Comparison of ENCODE assay signal across 29 cellular contexts in the genomic region with DNA sequence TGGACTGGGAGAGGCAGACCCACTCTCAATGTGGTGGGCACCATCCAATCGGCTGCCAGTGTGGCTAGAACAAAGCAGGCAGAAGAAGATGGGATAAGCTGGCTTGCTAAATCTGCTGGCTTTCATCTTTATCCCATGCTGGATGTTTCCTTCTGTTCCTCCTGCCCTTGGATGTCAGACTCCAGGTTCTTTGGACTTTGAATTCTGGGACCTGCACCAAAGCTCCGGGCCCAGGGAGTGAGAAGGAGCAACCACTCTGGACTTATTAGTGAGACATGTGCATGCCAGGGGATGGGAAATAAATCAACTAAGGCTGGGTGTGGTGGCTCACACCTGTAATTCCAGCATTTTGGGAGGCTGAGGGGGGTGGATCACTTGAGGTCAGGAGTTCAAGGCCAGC.
"Had no signal": no experiment of that assay in that cellular context is flagged by ENCODE, and none has a peak within 500 bp of the region (broad histone marks: within the 10 kb centered on the region; RNA-seq: fewer than 3 reads in every experiment).

No MANE protein-coding gene starts in this region.

- H3K4me2 ChIP-seq: neural progenitor cell had no signal

- DNase-seq: naive thymus-derived CD4-positive, alpha-beta T cell; natural killer cell; occipital lobe; ovary; posterior cingulate gyrus; psoas muscle; right cardiac atrium; spleen; stimulated activated CD4-positive, alpha-beta T cell treated with anti-CD3 and anti-CD28 coated beads, Interleukin-12 subunit alpha, Interleukin-12 subunit beta, amount 100 ng/mL, for 4 hours; stimulated activated CD4-positive, alpha-beta T cell treated with anti-CD3 and anti-CD28 coated beads, Interleukin-1b, Interleukin-23, amount 100 ng/mL, for 48 hours; stimulated activated CD4-positive, alpha-beta T cell treated with anti-CD3 and anti-CD28 coated beads, Interleukin-4, amount 100 ng/mL, for 1 hour; stimulated activated CD4-positive, alpha-beta T cell treated with anti-CD3 and anti-CD28 coated beads, Interleukin-4, amount 100 ng/mL, for 4 hours; stimulated activated CD8-positive, alpha-beta memory T cell treated with anti-CD3 and anti-CD28 coated beads, Interleukin-4, amount 100 ng/mL, for 48 hours; stimulated activated naive CD4-positive, alpha-beta T cell; stimulated activated naive CD8-positive, alpha-beta T cell treated with anti-CD3 and anti-CD28 coated beads, Interleukin-15, amount 100 ng/mL, for 72 hours; stimulated activated naive CD8-positive, alpha-beta T cell treated with anti-CD3 and anti-CD28 coated beads, Interleukin-15, Interleukin-2, amounts not matched to agents 100 U/mL and 50 U/mL, for 24 hours; substantia nigra; testis; trophoblast cell; upper lobe of left lung had no signal

- H3K9ac ChIP-seq: neural progenitor cell, parathyroid adenoma had no signal

- H3K9me3 ChIP-seq: ovary, psoas muscle, spleen, suprapubic skin, testis, tibial nerve, upper lobe of left lung, vagina had no signal

- ATAC-seq: naive thymus-derived CD4-positive, alpha-beta T cell; natural killer cell; psoas muscle; right cardiac atrium; sciatic nerve; stimulated activated memory B cell treated with anti-CD40 and anti-IgM and Interleukin-4, amounts not matched to agents 10 μg/mL and 1 μg/mL and 100 μg/mL, for 72 hours; stimulated activated naive CD8-positive, alpha-beta T cell treated with anti-CD3 and anti-CD28 coated beads, Interleukin-15, amount 100 ng/mL, for 72 hours; stimulated activated naive CD8-positive, alpha-beta T cell treated with anti-CD3 and anti-CD28 coated beads, Interleukin-15, Interleukin-2, amounts not matched to agents 100 U/mL and 50 U/mL, for 24 hours had no signal

- FAIRE-seq: urothelium cell line had no signal

- H2AFZ ChIP-seq: neural progenitor cell, parathyroid adenoma had no signal

- H3K79me2 ChIP-seq: parathyroid adenoma had no signal

- H3K27ac ChIP-seq: neural progenitor cell, ovary, parathyroid adenoma, skin epidermis, spleen, suprapubic skin, testis, tibial nerve, upper lobe of left lung, vagina had no signal

- H3K4me1 ChIP-seq: parathyroid adenoma, spleen, suprapubic skin, testis, tibial nerve, upper lobe of left lung, vagina had no signal

- H3K4me3 ChIP-seq: neural progenitor cell, ovary, psoas muscle, skin epidermis, spleen, suprapubic skin, testis, tibial nerve, upper lobe of left lung, vagina had no signal

- H3K36me3 ChIP-seq: neural progenitor cell, ovary, spleen, suprapubic skin, tibial nerve, upper lobe of left lung, vagina had no signal

- H3K27me3 ChIP-seq: neural progenitor cell, ovary, spleen, suprapubic skin, testis, tibial nerve, upper lobe of left lung, vagina had no signal
